In the genomic region with DNA sequence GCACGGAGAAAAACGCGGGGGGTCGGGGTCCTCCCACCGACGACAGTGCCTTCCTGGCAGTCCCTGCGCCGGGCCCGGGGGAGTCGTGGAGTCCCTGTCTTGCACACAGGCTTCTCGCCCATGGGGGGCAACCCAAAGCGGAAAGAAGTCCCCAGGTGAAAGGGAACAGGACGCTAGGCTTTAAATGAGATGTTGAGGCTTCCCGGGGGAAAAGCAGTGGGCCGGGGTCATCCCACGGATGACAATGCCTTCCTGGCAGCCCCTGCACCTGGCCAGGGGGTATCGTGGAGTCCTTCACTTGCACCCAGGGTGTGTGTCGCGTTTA, we compare ENCODE assay signal across 29 cellular contexts.
"Had no signal": no experiment of that assay in that cellular context is flagged by ENCODE, and none has a peak within 500 bp of the region (broad histone marks: within the 10 kb centered on the region; RNA-seq: fewer than 3 reads in every experiment).

No MANE protein-coding gene starts in this region.

- H3K27ac ChIP-seq: adrenal gland, body of pancreas, brain microvascular endothelial cell, breast epithelium, VCaP had no signal

- H3K4me1 ChIP-seq: adrenal gland, body of pancreas, breast epithelium had no signal

- H3K9me3 ChIP-seq: adrenal gland, body of pancreas, breast epithelium had no signal

- H3K4me3 ChIP-seq: adrenal gland, body of pancreas, breast epithelium had no signal

- H3K36me3 ChIP-seq: adrenal gland, brain microvascular endothelial cell, breast epithelium had no signal

- DNase-seq: activated B cell treated with CpG ODN at 0.5 μM for 24 hours; activated CD4-positive, alpha-beta memory T cell treated with anti-CD3 and anti-CD28 coated beads for 36 hours; activated CD4-positive, alpha-beta T cell treated with anti-CD3 and anti-CD28 coated beads for 4 hours; activated CD4-positive, alpha-beta T cell treated with anti-CD3 and anti-CD28 coated beads, Interleukin-2, amount 50 U/mL, for 1 hour; activated CD4-positive, alpha-beta T cell treated with anti-CD3 and anti-CD28 coated beads, Interleukin-2, amount 50 U/mL, for 4 hours; activated CD4-positive, CD25-positive, alpha-beta regulatory T cell treated with anti-CD3 and anti-CD28 coated beads, Interleukin-2, amount 50 U/mL, for 72 hours; activated CD8-positive, alpha-beta memory T cell treated with anti-CD3 and anti-CD28 coated beads, Interleukin-2, amount 50 U/mL, for 4 hours; activated CD8-positive, alpha-beta T cell treated with anti-CD3 and anti-CD28 coated beads for 36 hours; activated gamma-delta T cell treated with Interleukin-2 at 50 U/mL for 16 hours; activated naive CD4-positive, alpha-beta T cell; activated naive CD4-positive, alpha-beta T cell treated with anti-CD3 and anti-CD28 coated beads for 36 hours; activated naive CD4-positive, alpha-beta T cell treated with anti-CD3 and anti-CD28 coated beads, Interleukin-2, amount 50 U/mL, for 16 hours; activated naive CD8-positive, alpha-beta T cell treated with anti-CD3 and anti-CD28 coated beads for 36 hours; activated T-cell treated with anti-CD3 and anti-CD28 coated beads for 4 hours; activated T-cell treated with anti-CD3 and anti-CD28 coated beads, Interleukin-2, amount 50 U/mL, for 1 hour; activated T-cell treated with anti-CD3 and anti-CD28 coated beads, Interleukin-2, amount 50 U/mL, for 4 hours; activated T-cell treated with anti-CD3 and anti-CD28 coated beads, Interleukin-2, amount 50 U/mL, for 72 hours; adrenal gland; amniotic stem cell; body of pancreas; brain microvascular endothelial cell; central memory CD4-positive, alpha-beta T cell; T-helper 1 cell; T-helper 2 cell; T-helper 9 cell had no signal

- H3K27me3 ChIP-seq: adrenal gland, body of pancreas, brain microvascular endothelial cell had no signal

- ATAC-seq: activated CD8-positive, alpha-beta T cell treated with anti-CD3 and anti-CD28 coated beads for 36 hours; activated naive CD4-positive, alpha-beta T cell treated with anti-CD3 and anti-CD28 coated beads, Interleukin-2, amount 50 U/mL, for 72 hours; activated T-cell treated with anti-CD3 and anti-CD28 coated beads, Interleukin-2, amount 50 U/mL, for 4 hours; activated T-cell treated with anti-CD3 and anti-CD28 coated beads, Interleukin-2, amount 50 U/mL, for 72 hours; activated T-helper 17 cell treated with anti-CD3 and anti-CD28 coated beads, Interleukin-2, amount 50 U/mL, for 72 hours; body of pancreas had no signal
